Comparison of ENCODE assay signal across 9 cellular contexts in genomic region chr12:76762556-76762955, GRCh38. TPM values are rescaled to one million over a fixed set of nuclear protein-coding genes. Genes with fewer than 3 reads are reported as not detected.
DNase-seq lines count a peak whose midpoint lies in the region; ATAC-seq and TF ChIP-seq lines count a peak whose summit lies in the region.
"Had no signal": no experiment of that assay in that cellular context is flagged by ENCODE, and none has a peak within 500 bp of the region (broad histone marks: within the 10 kb centered on the region; RNA-seq: fewer than 3 reads in every experiment).

No MANE protein-coding gene starts in this region.

- no peaks in the 10 kb centered on the region for H3K9me3 Mint-ChIP-seq in activated T-helper 1 cell treated with anti-CD3 and anti-CD28 coated beads, Interleukin-12 subunit alpha, Interleukin-12 subunit beta, Interleukin-2, Interleukin-4 antibody, amounts not matched to agents 30 ng/mL and 10 ng/mL and 1 ng/mL, durations not matched to agents 14 hours and 24 hours and 36 hours
- H3K9me3 Mint-ChIP-seq in immature natural killer cell = no peaks in the 10 kb centered on the region

- peak overlapping the region in 6 of 10 donors; percentile 67 to 94 (median 86) for H3K4me3 ChIP-seq in heart right ventricle
- H3K4me3 ChIP-seq in urinary bladder (ENCODE audit: low read depth, low read length) = no peak overlapping the region

- H3K4me1 ChIP-seq in heart right ventricle (peaks cover 0 to 41% (median 29%) of the 10 kb centered on the region in 9 donors), urinary bladder (ENCODE audit: insufficient read depth) (no peaks in the 10 kb centered on the region)

- no peak for TF ChIP-seq CTCF in heart right ventricle (IDR thresholded peaks at IDR 0.05)

- H3K27ac ChIP-seq in heart right ventricle (peak overlapping the region in 9 of 10 donors; percentile 92 to 99 (median 97)), urinary bladder (ENCODE audit: low read depth) (peak overlapping the region; percentile 33)

- WGBS in heart right ventricle, 2 donors = 49 to 59% methylated on average over 8 of the region's 8 CpGs
- WGBS in urinary bladder = 37% methylated on average over 8 of the region's 8 CpGs

- H3K27me3 Mint-ChIP-seq in activated T-helper 1 cell treated with anti-CD3 and anti-CD28 coated beads, Interleukin-12 subunit alpha, Interleukin-12 subunit beta, Interleukin-2, Interleukin-4 antibody, amounts not matched to agents 30 ng/mL and 10 ng/mL and 1 ng/mL, durations not matched to agents 14 hours and 24 hours and 36 hours (ENCODE audit: insufficient read depth) = peaks cover 10% of the 10 kb centered on the region
- H3K27me3 Mint-ChIP-seq in immature natural killer cell (ENCODE audit: low read depth in 3 of 3) = peaks cover 12 to 21% (median 17%) of the 10 kb centered on the region in 3 donors

- peaks cover 19% of the 10 kb centered on the region for H3K4me1 Mint-ChIP-seq in activated T-helper 1 cell treated with anti-CD3 and anti-CD28 coated beads, Interleukin-12 subunit alpha, Interleukin-12 subunit beta, Interleukin-2, Interleukin-4 antibody, amounts not matched to agents 30 ng/mL and 10 ng/mL and 1 ng/mL, durations not matched to agents 14 hours and 24 hours and 36 hours (ENCODE audit: low read depth)
- peaks cover 32 to 34% of the 10 kb centered on the region in 2 donors for H3K4me1 Mint-ChIP-seq in immature natural killer cell

- H3K27me3 ChIP-seq in heart right ventricle = no peaks in the 10 kb centered on the region

- peak overlapping the region; percentile 74 for H3K4me3 Mint-ChIP-seq in activated T-helper 1 cell treated with anti-CD3 and anti-CD28 coated beads, Interleukin-12 subunit alpha, Interleukin-12 subunit beta, Interleukin-2, Interleukin-4 antibody, amounts not matched to agents 30 ng/mL and 10 ng/mL and 1 ng/mL, durations not matched to agents 14 hours and 24 hours and 36 hours
- H3K4me3 Mint-ChIP-seq in immature natural killer cell = peak overlapping the region; percentile 85 to 98 (median 97)

- no peak overlapping the region for H3K27ac Mint-ChIP-seq in activated T-helper 1 cell treated with anti-CD3 and anti-CD28 coated beads, Interleukin-12 subunit alpha, Interleukin-12 subunit beta, Interleukin-2, Interleukin-4 antibody, amounts not matched to agents 30 ng/mL and 10 ng/mL and 1 ng/mL, durations not matched to agents 14 hours and 24 hours and 36 hours
- H3K27ac Mint-ChIP-seq in immature natural killer cell = peak overlapping the region in 5 of 6 donors; percentile 74 to 96 (median 83)

- H3K36me3 Mint-ChIP-seq in activated T-helper 1 cell treated with anti-CD3 and anti-CD28 coated beads, Interleukin-12 subunit alpha, Interleukin-12 subunit beta, Interleukin-2, Interleukin-4 antibody, amounts not matched to agents 30 ng/mL and 10 ng/mL and 1 ng/mL, durations not matched to agents 14 hours and 24 hours and 36 hours (ENCODE audit: low read depth) = no peaks in the 10 kb centered on the region
- H3K36me3 Mint-ChIP-seq in immature natural killer cell = no peaks in the 10 kb centered on the region

- ATAC-seq in heart right ventricle (no peak), HG03565 (IDR thresholded peaks at IDR 0.05; ENCODE audit: unreplicated experiment) (no peak)

- no peak for DNase-seq in heart right ventricle
- DNase-seq in cardiac septum (ENCODE audit: low spot score) = no peak
- no peak for DNase-seq in activated T-helper 1 cell treated with anti-CD3 and anti-CD28 coated beads, Interleukin-12 subunit alpha, Interleukin-12 subunit beta, Interleukin-2, Interleukin-4 antibody, amounts not matched to agents 30 ng/mL and 10 ng/mL and 1 ng/mL, durations not matched to agents 14 hours and 24 hours and 36 hours (ENCODE audit: low spot score)
- DNase-seq in immature natural killer cell = no peak
- no peak for DNase-seq in medulla oblongata (ENCODE audit: extremely low spot score)
- no peak for DNase-seq in NCI-H187 (lab: John Stamatoyannopoulos, UW)
- DNase-seq: activated effector memory CD4-positive, alpha-beta T cell treated with Interleukin-2 at 50 U/mL for 16 hours had no signal

- intact Hi-C loops in heart right ventricle (cut with DNase I) (loop anchor here in 1 of 10 donors (5.0 kb wide), 1 partner anchor 130 kb away; no protein-coding TSS in a partner anchor), cardiac septum (cut with DNase I) (no loop called here)
- intact Hi-C loops in activated T-helper 1 cell treated with anti-CD3 and anti-CD28 coated beads, Interleukin-12 subunit alpha, Interleukin-12 subunit beta, Interleukin-2, Interleukin-4 antibody, amounts not matched to agents 30 ng/mL and 10 ng/mL and 1 ng/mL, durations not matched to agents 14 hours and 24 hours and 36 hours (cut with micrococcal nuclease) = loop anchor here (5.0 kb wide), 2 partner anchors 415 to 605 kb away; partner anchors contain the start of gene BBS10

- H3K36me3 ChIP-seq in heart right ventricle (no peaks in the 10 kb centered on the region), urinary bladder (ENCODE audit: insufficient read depth) (no peaks in the 10 kb centered on the region)

- H3K9me3 ChIP-seq in heart right ventricle = peaks cover 0 to 8% (median 0%) of the 10 kb centered on the region in 11 donors

RNA-seq across cellular contexts. Expression of gene ZDHHC17, which starts 1.4 kb away (rescaled TPM):
- total RNA-seq in heart right ventricle (10 to 100 TPM; 17.4 to 28.0 (median 23.4) TPM), cardiac septum (26.8 TPM), urinary bladder (203 TPM)
- polyA plus RNA-seq in heart right ventricle (10 to 100 TPM in 1 of 2 donors, 1 to 10 TPM in 1; 6.8 to 21.5 TPM), immature natural killer cell (10 to 100 TPM in 2 of 3 donors, 1 to 10 TPM in 1; 9.2 to 15.8 (median 11.0) TPM), urinary bladder (22.1 TPM)
- total RNA-seq in activated T-helper 1 cell treated with anti-CD3 and anti-CD28 coated beads, Interleukin-12 subunit alpha, Interleukin-12 subunit beta, Interleukin-2, Interleukin-4 antibody, amounts not matched to agents 30 ng/mL and 10 ng/mL and 1 ng/mL, durations not matched to agents 14 hours and 24 hours and 36 hours = 23.3 and 32.3 TPM in 2 replicates
